ENCODE assay signal across 6 cellular contexts in genomic region chr2:65501836-65502235, GRCh38.
"Had no signal": no experiment of that assay in that cellular context is flagged by ENCODE, and none has a peak within 500 bp of the region (broad histone marks: within the 10 kb centered on the region; RNA-seq: fewer than 3 reads in every experiment).

No MANE protein-coding gene starts in this region.

- H3K36me3 Mint-ChIP-seq: IgD-negative memory B cell had no signal

- H3K27ac Mint-ChIP-seq: IgD-negative memory B cell had no signal

- H3K27ac ChIP-seq: HL-60 had no signal

- DNase-seq: IMR-90, KBM-7 had no signal

- ATAC-seq: HepG2, K562 had no signal

- H3K4me3 ChIP-seq: K562 had no signal
